Comparison of ENCODE assay signal across 18 cellular contexts in genomic region chrX:45788315-45788714, GRCh38.
A peak's percentile ranks its signal among the peaks of the same experiment; 100 is the strongest.
DNase-seq lines count a peak whose midpoint lies in the region; ATAC-seq and TF ChIP-seq lines count a peak whose summit lies in the region.
"Had no signal": no experiment of that assay in that cellular context is flagged by ENCODE, and none has a peak within 500 bp of the region (broad histone marks: within the 10 kb centered on the region; RNA-seq: fewer than 3 reads in every experiment).

No MANE protein-coding gene starts in this region.

- TF ChIP-seq CTCF in HCT116 (IDR thresholded peaks at IDR 0.05 in 2 of 3, conservative IDR thresholded peaks at IDR 0.05 in 1 of 3; ENCODE audit: borderline replicate concordance in 1 of 3, insufficient read depth in 1 of 3, low read depth in 2 of 3, low read length in 2 of 3): no peak
- no peak for TF ChIP-seq CTCF in left lung (IDR thresholded peaks at IDR 0.05)

- DNase-seq in HCT116 (ENCODE audit: low read depth, low spot score) (no peak), caudate nucleus (lab: John Stamatoyannopoulos, UW) (no peak), left lung (no peak), cerebellar cortex (ENCODE audit: low spot score) (no peak), UCSD-AML1 (lab: John Stamatoyannopoulos, UW; ENCODE audit: unreplicated experiment) (no peak)
- DNase-seq: activated effector memory CD4-positive, alpha-beta T cell treated with anti-CD3 and anti-CD28 coated beads, Interleukin-2, amount 50 U/mL, for 16 hours; KG1; NCI-H2029; NCI-H510A; SHP77; stimulated activated naive CD8-positive, alpha-beta T cell treated with anti-CD3 and anti-CD28 coated beads, Interleukin-15, Interleukin-2, amounts not matched to agents 100 U/mL and 50 U/mL, for 24 hours; T-helper 17 cell had no signal

- H3K4me1 ChIP-seq in ACC112 (ENCODE audit: control insufficient read depth, insufficient read depth, low read length, unreplicated experiment) (peaks cover 29% of the 10 kb centered on the region), HCT116 (ENCODE audit: control insufficient read depth in 1 of 2, insufficient read depth in 2 of 2, low read length in 2 of 2) (peaks cover 72 to 98% of the 10 kb centered on the region in 2 experiments), left lung (peaks cover 0 to 10% of the 10 kb centered on the region in 2 donors)
- H3K4me1 ChIP-seq: gastrocnemius medialis, upper lobe of right lung had no signal

- TF ChIP-seq RAD21 in HCT116 (IDR thresholded peaks at IDR 0.05; ENCODE audit: low read depth): no peak

- H3K36me3 ChIP-seq in ACC112 (ENCODE audit: insufficient read depth, low read length) (peaks cover 7% of the 10 kb centered on the region; the same call in 1 of the 2 replicates), HCT116 (ENCODE audit: control insufficient read depth in 1 of 2, insufficient read depth in 2 of 2, low read length in 2 of 2) (peaks cover 1 to 13% of the 10 kb centered on the region in 2 experiments), left lung (no peaks in the 10 kb centered on the region)
- H3K36me3 ChIP-seq: gastrocnemius medialis, upper lobe of right lung had no signal

- CTCF ChIA-PET in HCT116 (lab: Charles Lee): no interaction called here

- BruUV-seq in HCT116 (replicated peaks; lab: Mats Ljungman, UMichigan): no TSS peak

- H3K9ac ChIP-seq in HCT116 (ENCODE audit: low read length): 0 out of 2 replicates have a peak overlapping the region, but pooled peaks have one; percentile 7

- no peaks in the 10 kb centered on the region for H3K9me3 ChIP-seq in HCT116 (ENCODE audit: control insufficient read depth in 1 of 2, insufficient read depth in 1 of 2, low read depth in 1 of 2, low read length in 2 of 2)
- H3K9me3 ChIP-seq in left lung: no peaks in the 10 kb centered on the region
- H3K9me3 ChIP-seq: gastrocnemius medialis, HAP-1, upper lobe of right lung had no signal

- H3K9me2 ChIP-seq in HCT116 (ENCODE audit: insufficient read depth): no peaks in the 10 kb centered on the region

- peak overlapping the region; percentile 53 for H3K4me2 ChIP-seq in HCT116 (ENCODE audit: low read length)

- H2AFZ ChIP-seq in ACC112 (ENCODE audit: low read length, unreplicated experiment): no peak overlapping the region
- no peak overlapping the region for H2AFZ ChIP-seq in HCT116 (ENCODE audit: low read depth, low read length, poor library complexity, severe bottlenecking)

- no peaks in the 10 kb centered on the region for H3K27me3 ChIP-seq in ACC112 (ENCODE audit: insufficient read depth, low read length)
- no peaks in the 10 kb centered on the region for H3K27me3 ChIP-seq in HCT116 (ENCODE audit: insufficient read depth, low read length)
- H3K27me3 ChIP-seq in left lung: peaks cover 0 to 3% of the 10 kb centered on the region in 2 donors
- H3K27me3 ChIP-seq: upper lobe of right lung had no signal

- H3K27ac ChIP-seq in ACC112 (ENCODE audit: low read depth, low read length) (peak overlapping the region; percentile 75), HCT116 (ENCODE audit: low read depth, low read length) (peak overlapping the region; percentile 64; the same call in 1 of the 2 replicates), caudate nucleus (ENCODE audit: low read depth, low read length) (peak overlapping the region; percentile 6), left lung (no peak overlapping the region)
- H3K27ac ChIP-seq: upper lobe of right lung had no signal

- RAD21 ChIA-PET in HCT116 (lab: Charles Lee; ENCODE audit: low non-redundant PET in 1 of 2, low total read pairs in 2 of 2, uncharacterized antibody in 2 of 2, unreplicated experiment in 2 of 2): no interaction called here

- ATAC-seq in HCT116: no peak
- peak; percentile 52 for ATAC-seq in left lung
- ATAC-seq in GM21528 (IDR thresholded peaks at IDR 0.05; ENCODE audit: low FRiP score, unreplicated experiment): no peak
- ATAC-seq: left lobe of liver; stimulated activated naive CD8-positive, alpha-beta T cell treated with anti-CD3 and anti-CD28 coated beads, Interleukin-15, Interleukin-2, amounts not matched to agents 100 U/mL and 50 U/mL, for 24 hours; T-helper 17 cell had no signal

- TF ChIP-seq POLR2A in HCT116 (IDR thresholded peaks at IDR 0.05; ENCODE audit: borderline replicate concordance, extremely low read depth, insufficient read depth, insufficient read length): no peak

- intact Hi-C loops in HCT116 (cut with micrococcal nuclease) (no loop called here), left lung (cut with DNase I) (no loop called here)

- H3K79me2 ChIP-seq in ACC112 (ENCODE audit: control insufficient read depth, insufficient read depth, low read length, unreplicated experiment) (peaks cover 70% of the 10 kb centered on the region), HCT116 (ENCODE audit: insufficient read depth, low read length) (peaks cover 100% of the 10 kb centered on the region)

- POLR2A ChIA-PET in HCT116 (lab: Charles Lee): no interaction called here

- peaks cover 18% of the 10 kb centered on the region; the same call in 1 of the 2 replicates for H4K20me1 ChIP-seq in HCT116 (ENCODE audit: insufficient read depth)

- peak overlapping the region; percentile 50 for H3K4me3 ChIP-seq in ACC112 (ENCODE audit: low read depth, low read length)
- no peak overlapping the region for H3K4me3 ChIP-seq in HCT116 (replicated peaks in 1 of 2; ENCODE audit: low read depth in 1 of 2, low read length in 2 of 2)
- H3K4me3 ChIP-seq in left lung: no peak overlapping the region
- H3K4me3 ChIP-seq: gastrocnemius medialis, HAP-1, upper lobe of right lung had no signal

TF ChIP-seq in HCT116, 20 proteins besides CTCF, POLR2A, EP300 and RAD21:
- TF ChIP-seq TCF7L2 (IDR thresholded peaks at IDR 0.05; ENCODE audit: borderline replicate concordance, extremely low read depth, insufficient read depth, insufficient read length): no peak
- no peak for TF ChIP-seq SRF (IDR thresholded peaks at IDR 0.05; ENCODE audit: low read depth)
- no peak for TF ChIP-seq FOSL1 (IDR thresholded peaks at IDR 0.05; ENCODE audit: low read depth)
- no peak for TF ChIP-seq CEBPB (IDR thresholded peaks at IDR 0.05; ENCODE audit: low read depth)
- no peak for TF ChIP-seq MAX (IDR thresholded peaks at IDR 0.05)
- no peak for TF ChIP-seq EZH2phosphoT487 (IDR thresholded peaks at IDR 0.05; ENCODE audit: borderline replicate concordance)
- no peak for TF ChIP-seq CBX3 (IDR thresholded peaks at IDR 0.05; ENCODE audit: low read depth)

Comparison
In these comparisons a context has a peak if more than half of its experiments do, and no peak if none do; other contexts are left out.
1. H3K27ac ChIP-seq: peak in ACC112 (single experiment), HCT116 (single experiment) and caudate nucleus (single experiment); none in left lung (0 of 2).